ENCODE assay signal across 15 cellular contexts in the genomic region with DNA sequence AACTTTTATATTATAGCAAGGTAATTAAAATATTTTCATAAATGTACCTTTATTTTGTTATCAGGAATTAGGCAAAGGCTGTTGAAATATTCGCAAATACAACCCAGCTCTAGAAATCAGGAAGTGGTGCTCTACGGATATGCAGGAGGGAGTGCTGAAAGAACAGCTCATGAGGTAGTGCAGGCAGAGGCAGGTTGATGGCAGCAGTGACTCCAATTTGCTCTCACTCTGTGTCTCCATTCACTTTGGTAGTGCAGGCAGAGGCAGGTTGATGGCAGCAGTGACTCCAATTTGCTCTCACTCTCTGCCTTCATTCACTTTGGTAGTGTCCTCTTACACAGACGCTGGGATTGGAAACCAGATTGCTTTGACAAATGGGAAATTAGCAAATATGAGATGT.
DNase-seq lines count a peak whose midpoint lies in the region; ATAC-seq and TF ChIP-seq lines count a peak whose summit lies in the region.
"Had no signal": no experiment of that assay in that cellular context is flagged by ENCODE, and none has a peak within 500 bp of the region (broad histone marks: within the 10 kb centered on the region; RNA-seq: fewer than 3 reads in every experiment).

No MANE protein-coding gene starts in this region.

- H3K27ac Mint-ChIP-seq in MCF 10A (ENCODE audit: low read depth, unreplicated experiment) (no peak overlapping the region), WTC11 (no peak overlapping the region), progenitor cell of endocrine pancreas (no peak overlapping the region)

- H3K4me1 Mint-ChIP-seq in MCF 10A (ENCODE audit: insufficient read depth, unreplicated experiment): no peaks in the 10 kb centered on the region
- H3K4me1 Mint-ChIP-seq in WTC11: peaks cover 8% of the 10 kb centered on the region
- H3K4me1 Mint-ChIP-seq in progenitor cell of endocrine pancreas (ENCODE audit: low read depth): no peaks in the 10 kb centered on the region

- ATAC-seq in WTC11: peak; percentile 98
- no peak for ATAC-seq in HG03025 (IDR thresholded peaks at IDR 0.05; ENCODE audit: low FRiP score, unreplicated experiment)
- no peak for ATAC-seq in GM19035 (IDR thresholded peaks at IDR 0.05; ENCODE audit: unreplicated experiment)

- no TSS peak for BruUV-seq in MCF 10A (replicated peaks; lab: Mats Ljungman, UMichigan)

- CTCF ChIA-PET in MCF 10A (lab: Yijun Ruan, JAX) (interaction anchor here (0.7 kb wide), 3 partner anchors 434 to 1379 kb away, joined by 3 to 5 read pairs (median 4); no protein-coding TSS in a partner anchor), WTC11 (lab: Charles Lee) (interaction anchor here (0.6 to 1.0 kb wide), 4 partner anchors 11 to 54 kb away, joined by 3 to 10 read pairs (median 4); no protein-coding TSS in a partner anchor)

- H3K9me3 Mint-ChIP-seq in MCF 10A (ENCODE audit: unreplicated experiment): peaks cover 6% of the 10 kb centered on the region
- H3K9me3 Mint-ChIP-seq in WTC11: peaks cover 17% of the 10 kb centered on the region
- H3K9me3 Mint-ChIP-seq in progenitor cell of endocrine pancreas (ENCODE audit: low read depth): peaks cover 4% of the 10 kb centered on the region

- H3K27me3 Mint-ChIP-seq in MCF 10A (ENCODE audit: insufficient read depth, unreplicated experiment) (no peaks in the 10 kb centered on the region), WTC11 (ENCODE audit: low read depth) (no peaks in the 10 kb centered on the region), progenitor cell of endocrine pancreas (no peaks in the 10 kb centered on the region)

- no peaks in the 10 kb centered on the region for H3K36me3 Mint-ChIP-seq in MCF 10A (ENCODE audit: insufficient read depth, unreplicated experiment)
- H3K36me3 Mint-ChIP-seq in WTC11: peaks cover 14% of the 10 kb centered on the region; the same call in 1 of the 2 replicates
- no peaks in the 10 kb centered on the region for H3K36me3 Mint-ChIP-seq in progenitor cell of endocrine pancreas (ENCODE audit: insufficient read depth)

- H3K4me3 Mint-ChIP-seq in MCF 10A (ENCODE audit: unreplicated experiment): no peak overlapping the region
- no peak overlapping the region for H3K4me3 Mint-ChIP-seq in WTC11
- no peak overlapping the region for H3K4me3 Mint-ChIP-seq in progenitor cell of endocrine pancreas (ENCODE audit: low read depth)

- no peak overlapping the region for H3K4me3 ChIP-seq in breast epithelium
- H3K4me3 ChIP-seq: SJSA1, skin epidermis had no signal

- H3K4me1 ChIP-seq in breast epithelium: no peaks in the 10 kb centered on the region
- H3K4me1 ChIP-seq: SJSA1 had no signal

- TF ChIP-seq POLR2A in breast epithelium (IDR thresholded peaks at IDR 0.05): no peak

- intact Hi-C loops in MCF 10A (cut with micrococcal nuclease) (no loop called here), breast epithelium (cut with DNase I; ENCODE audit: low total_unique reads) (no loop called here)

- H3K36me3 ChIP-seq in breast epithelium: no peaks in the 10 kb centered on the region
- H3K36me3 ChIP-seq: SJSA1 had no signal

- H3K27ac ChIP-seq in breast epithelium: no peak overlapping the region
- H3K27ac ChIP-seq: SJSA1, skin epidermis had no signal

- peak; percentile 21 for DNase-seq in MCF 10A (ENCODE audit: unreplicated experiment)
- DNase-seq in breast epithelium (ENCODE audit: low spot score in 2 of 2): no peak
- peak; percentile 44 for DNase-seq in NCI-H1092 (lab: John Stamatoyannopoulos, UW)
- peak; percentile 34 for DNase-seq in WTC11 (ENCODE audit: low spot score)
- no peak for DNase-seq in progenitor cell of endocrine pancreas (ENCODE audit: low spot score, unreplicated experiment)
- DNase-seq in stimulated activated CD4-positive, alpha-beta T cell treated with anti-CD3 and anti-CD28 coated beads, Interleukin-2, amount 100 ng/mL, for 24 hours: no peak
- DNase-seq: activated gamma-delta T cell, aorta, mesenchymal stem cell, NCI-H1417 treated with DMSO at 0.1 percent for 48 hours, NCI-H526 treated with DMSO at 0.1 percent for 48 hours had no signal

- H3K27me3 ChIP-seq in breast epithelium: no peaks in the 10 kb centered on the region
- H3K27me3 ChIP-seq: SJSA1 had no signal

- TF ChIP-seq CTCF in MCF 10A (IDR thresholded peaks at IDR 0.05; ENCODE audit: unreplicated experiment): no peak
- TF ChIP-seq CTCF in breast epithelium (IDR thresholded peaks at IDR 0.05): no peak
- no peak for TF ChIP-seq CTCF in WTC11 (IDR thresholded peaks at IDR 0.05)
- TF ChIP-seq CTCF in progenitor cell of endocrine pancreas (IDR thresholded peaks at IDR 0.05; ENCODE audit: unreplicated experiment): peak; percentile 21

- no peaks in the 10 kb centered on the region for H3K9me3 ChIP-seq in breast epithelium

- POLR2A ChIA-PET in MCF 10A (lab: Yijun Ruan, JAX) (no interaction called here), WTC11 (lab: Charles Lee) (no interaction called here)

TF ChIP-seq in WTC11, 78 proteins besides CTCF, POLR2A, EP300 and RAD21:
- TF ChIP-seq, protein P1, sequence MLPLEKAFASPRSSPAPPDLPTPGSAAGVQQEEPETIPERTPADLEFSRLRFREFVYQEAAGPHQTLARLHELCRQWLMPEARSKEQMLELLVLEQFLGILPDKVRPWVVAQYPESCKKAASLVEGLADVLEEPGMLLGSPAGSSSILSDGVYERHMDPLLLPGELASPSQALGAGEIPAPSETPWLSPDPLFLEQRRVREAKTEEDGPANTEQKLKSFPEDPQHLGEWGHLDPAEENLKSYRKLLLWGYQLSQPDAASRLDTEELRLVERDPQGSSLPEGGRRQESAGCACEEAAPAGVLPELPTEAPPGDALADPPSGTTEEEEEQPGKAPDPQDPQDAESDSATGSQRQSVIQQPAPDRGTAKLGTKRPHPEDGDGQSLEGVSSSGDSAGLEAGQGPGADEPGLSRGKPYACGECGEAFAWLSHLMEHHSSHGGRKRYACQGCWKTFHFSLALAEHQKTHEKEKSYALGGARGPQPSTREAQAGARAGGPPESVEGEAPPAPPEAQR (CRISPR knock-in tag; IDR thresholded peaks at IDR 0.05): peak; percentile 72; the same call in 1 of the 2 replicates
- no peak for TF ChIP-seq SMAD3 (CRISPR knock-in tag; IDR thresholded peaks at IDR 0.05; ENCODE audit: borderline replicate concordance)

Comparison
In these comparisons a context has a peak if more than half of its experiments do, and no peak if none do; other contexts are left out.
1. DNase-seq: peak in MCF 10A (single experiment), NCI-H1092 (single experiment) and WTC11 (single experiment); none in breast epithelium (0 of 2), progenitor cell of endocrine pancreas (single experiment) and stimulated activated CD4-positive, alpha-beta T cell treated with anti-CD3 and anti-CD28 coated beads, Interleukin-2, amount 100 ng/mL, for 24 hours (0 of 2).